ENCODE assay signal across 19 cellular contexts in genomic region chrX:68835468-68835867, GRCh38. TPM values are rescaled to one million over a fixed set of nuclear protein-coding genes. Genes with fewer than 3 reads are reported as not detected.
A peak's percentile ranks its signal among the peaks of the same experiment; 100 is the strongest.
DNase-seq lines count a peak whose midpoint lies in the region; ATAC-seq and TF ChIP-seq lines count a peak whose summit lies in the region.
"Had no signal": no experiment of that assay in that cellular context is flagged by ENCODE, and none has a peak within 500 bp of the region (broad histone marks: within the 10 kb centered on the region; RNA-seq: fewer than 3 reads in every experiment).

No MANE protein-coding gene starts in this region.

- H3K9ac ChIP-seq in colonic mucosa (ENCODE audit: low read depth in 2 of 2, low read length in 2 of 2) (no peak overlapping the region), neural progenitor cell (no peak overlapping the region)
- H3K9ac ChIP-seq: KMS-11 had no signal

- no peak overlapping the region for H3K27ac Mint-ChIP-seq in neural progenitor cell

- no peak overlapping the region for H2AFZ ChIP-seq in neural progenitor cell (replicated peaks)

- no peaks in the 10 kb centered on the region for H3F3A ChIP-seq in neural progenitor cell (ENCODE audit: low read depth)

- peaks cover 32% of the 10 kb centered on the region for H3K4me1 Mint-ChIP-seq in neural progenitor cell

- TF ChIP-seq CTCF in colonic mucosa (IDR thresholded peaks at IDR 0.05) (no peak), neural progenitor cell (IDR thresholded peaks at IDR 0.05) (no peak)

- H3K4me3 Mint-ChIP-seq in neural progenitor cell: no peak overlapping the region

- intact Hi-C loops in colonic mucosa (cut with DNase I): no loop called here

- peaks cover 88% of the 10 kb centered on the region for H4K20me1 ChIP-seq in neural progenitor cell (ENCODE audit: low read depth)

- H3K79me2 ChIP-seq in neural progenitor cell (ENCODE audit: low read depth): peaks cover 60% of the 10 kb centered on the region

- H3K9me3 ChIP-seq in colonic mucosa: no peaks in the 10 kb centered on the region
- H3K9me3 ChIP-seq in neural progenitor cell (ENCODE audit: low read depth): no peaks in the 10 kb centered on the region
- H3K9me3 ChIP-seq: SJCRH30 had no signal

- no peaks in the 10 kb centered on the region for H3K4me1 ChIP-seq in colonic mucosa
- peaks cover 8% of the 10 kb centered on the region for H3K4me1 ChIP-seq in neural progenitor cell

- H3K36me3 Mint-ChIP-seq in neural progenitor cell: peaks cover 14% of the 10 kb centered on the region

- H3K4me3 ChIP-seq in colonic mucosa (no peak overlapping the region), neural progenitor cell (no peak overlapping the region)
- H3K4me3 ChIP-seq: SJCRH30 had no signal

- H3K27ac ChIP-seq in colonic mucosa (no peak overlapping the region), neural progenitor cell (no peak overlapping the region)
- H3K27ac ChIP-seq: C4-2B, KMS-11, SJCRH30 had no signal

- peak overlapping the region; percentile 10 for H3K4me2 ChIP-seq in neural progenitor cell
- H3K4me2 ChIP-seq: KMS-11 had no signal

- ATAC-seq in HG03565 (IDR thresholded peaks at IDR 0.05; ENCODE audit: unreplicated experiment): no peak
- no peak for ATAC-seq in GM19023 (IDR thresholded peaks at IDR 0.05; ENCODE audit: unreplicated experiment)
- ATAC-seq: HepG2 had no signal

- peaks cover 5% of the 10 kb centered on the region for H3K27me3 Mint-ChIP-seq in neural progenitor cell (ENCODE audit: insufficient read depth, low read depth)

- peaks cover 7% of the 10 kb centered on the region for H3K9me3 Mint-ChIP-seq in neural progenitor cell

- H3K27me3 ChIP-seq in colonic mucosa: no peaks in the 10 kb centered on the region
- peaks cover 11% of the 10 kb centered on the region for H3K27me3 ChIP-seq in neural progenitor cell

- peak; percentile 5 for DNase-seq in activated CD8-positive, alpha-beta memory T cell treated with anti-CD3 and anti-CD28 coated beads, Interleukin-2, amount 50 U/mL, for 4 hours
- DNase-seq in activated CD8-positive, alpha-beta memory T cell treated with anti-CD3 and anti-CD28 coated beads, Interleukin-2, amount 50 U/mL, for 48 hours: no peak
- DNase-seq in colonic mucosa: peak; percentile 10
- DNase-seq in neural progenitor cell (ENCODE audit: low spot score): no peak
- no peak for DNase-seq in NCI-H2196 (lab: John Stamatoyannopoulos, UW; ENCODE audit: unreplicated experiment)
- no peak for DNase-seq in NCI-H2107 (lab: John Stamatoyannopoulos, UW)
- DNase-seq: 8988T, COR-L47, DMS153, EL, NCI-H1092 treated with DMSO at 0.1 percent for 48 hours, NCI-H1694, NCI-H446 treated with DMSO at 0.1 percent for 48 hours, SJCRH30 had no signal

- H3K36me3 ChIP-seq in colonic mucosa: no peaks in the 10 kb centered on the region
- H3K36me3 ChIP-seq in neural progenitor cell: no peaks in the 10 kb centered on the region
- H3K36me3 ChIP-seq: SJCRH30 had no signal

RNA-seq across cellular contexts. Expression of gene EFNB1, which starts 6.6 kb away (rescaled TPM):
- total RNA-seq in colonic mucosa (10 to 100 TPM; 77.9 to 92.2 TPM), neural progenitor cell (ENCODE audit: low replicate concordance) (25.4 and 57.1 TPM in 2 replicates)

Comparison
In these comparisons a context has a peak if more than half of its experiments do, and no peak if none do; other contexts are left out.
1. DNase-seq: peak in activated CD8-positive, alpha-beta memory T cell treated with anti-CD3 and anti-CD28 coated beads, Interleukin-2, amount 50 U/mL, for 4 hours (single experiment) and colonic mucosa (single experiment); none in activated CD8-positive, alpha-beta memory T cell treated with anti-CD3 and anti-CD28 coated beads, Interleukin-2, amount 50 U/mL, for 48 hours (single experiment), neural progenitor cell (single experiment), NCI-H2196 (single experiment) and NCI-H2107 (single experiment).